ENCODE assay signal across 22 cellular contexts in the genomic region with DNA sequence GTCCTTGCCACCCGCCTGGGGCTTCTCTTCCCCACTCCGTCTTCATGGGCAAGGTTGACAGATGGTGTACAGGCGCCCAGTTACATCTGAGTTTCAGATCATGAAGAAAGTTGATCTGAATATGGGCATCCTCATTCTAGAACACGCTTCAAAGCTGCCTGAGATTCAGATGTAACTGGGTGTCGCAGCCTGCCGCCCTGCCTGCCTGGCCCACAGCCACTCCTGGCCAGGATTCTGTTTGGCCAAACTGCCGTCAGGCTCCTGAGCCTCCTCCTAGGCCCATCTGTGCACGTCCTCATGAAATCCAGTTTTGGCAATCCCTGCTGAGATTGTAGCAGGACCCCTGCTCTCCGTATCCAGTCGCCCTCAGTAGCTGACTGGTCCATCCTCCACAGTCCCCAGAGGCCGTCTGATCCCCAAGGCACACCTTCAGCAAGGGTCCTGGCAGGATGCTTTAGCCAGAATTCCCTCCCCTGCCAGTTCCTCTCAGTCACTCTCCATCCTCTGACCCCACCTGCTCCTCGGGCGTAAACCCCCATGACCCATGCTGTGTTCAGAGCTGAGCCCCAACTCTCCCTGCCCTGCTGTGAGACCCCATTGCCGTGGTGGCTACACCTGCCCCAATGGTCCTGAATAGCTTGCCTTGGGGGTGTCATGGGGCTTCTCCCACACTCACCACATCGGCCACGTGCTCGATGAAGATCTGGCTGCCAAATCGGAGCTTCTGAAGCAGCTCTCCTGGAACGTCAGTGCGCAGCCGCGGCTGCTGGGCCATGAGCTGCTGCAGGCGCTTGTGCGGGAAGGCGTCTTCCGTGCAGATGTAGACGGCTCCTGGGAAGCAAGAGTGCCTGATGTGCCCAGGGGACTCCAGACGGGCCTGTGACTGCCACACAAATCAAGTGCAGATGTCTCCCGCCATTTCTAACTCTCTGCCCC. TPM values are rescaled to one million over a fixed set of nuclear protein-coding genes. Genes with fewer than 3 reads are reported as not detected.
DNase-seq lines count a peak whose midpoint lies in the region; ATAC-seq and TF ChIP-seq lines count a peak whose summit lies in the region.
"Had no signal": no experiment of that assay in that cellular context is flagged by ENCODE, and none has a peak within 500 bp of the region (broad histone marks: within the 10 kb centered on the region; RNA-seq: fewer than 3 reads in every experiment).

No MANE protein-coding gene starts in this region.

- no peak overlapping the region for H3K4me3 Mint-ChIP-seq in activated CD4-positive, alpha-beta T cell treated with anti-CD3 and anti-CD28 coated beads for 36 hours
- H3K4me3 Mint-ChIP-seq in activated CD4-positive, alpha-beta T cell treated with anti-CD3 and anti-CD28 coated beads, Interleukin-2, amount 10 ng/mL, durations not matched to agents 24 days and 14 days: no peak overlapping the region
- H3K4me3 Mint-ChIP-seq in IgD-negative memory B cell (peak overlapping the region in 1 of 4 donors; percentile 75), neural crest cell (peak overlapping the region; percentile 70)
- H3K4me3 Mint-ChIP-seq: T-helper 1 cell treated with Interleukin-12 subunit alpha and Interleukin-12 subunit beta and Interleukin-4 antibody, amounts not matched to agents 30 μg/mL and 1 μg/mL, for 36 hours; type B pancreatic cell had no signal

- peak overlapping the region; percentile 24 for H3K27ac Mint-ChIP-seq in activated CD4-positive, alpha-beta T cell treated with anti-CD3 and anti-CD28 coated beads for 36 hours
- no peak overlapping the region for H3K27ac Mint-ChIP-seq in activated CD4-positive, alpha-beta T cell treated with anti-CD3 and anti-CD28 coated beads, Interleukin-2, amount 10 ng/mL, durations not matched to agents 24 days and 14 days
- H3K27ac Mint-ChIP-seq in IgD-negative memory B cell (peak overlapping the region; percentile 59 to 74 (median 71)), neural crest cell (ENCODE audit: unreplicated experiment) (peak overlapping the region; percentile 67)
- H3K27ac Mint-ChIP-seq: activated T-cell treated with anti-CD3 and anti-CD28 coated beads, Interleukin-2, amount 50 U/mL, for 72 hours had no signal

- CTCF ChIA-PET in activated CD4-positive, alpha-beta T cell treated with anti-CD3 and anti-CD28 coated beads for 36 hours (lab: Charles Lee): interaction anchor here (0.7 kb wide), 1 partner anchor 10 kb away, joined by 3 read pairs; no protein-coding TSS in a partner anchor

- POLR2A ChIA-PET in activated CD4-positive, alpha-beta T cell treated with anti-CD3 and anti-CD28 coated beads for 36 hours (lab: Charles Lee): no interaction called here

- intact Hi-C loops in activated CD4-positive, alpha-beta T cell treated with anti-CD3 and anti-CD28 coated beads for 36 hours (cut with DNase I, micrococcal nuclease): no loop called here
- intact Hi-C loops in activated CD4-positive, alpha-beta T cell treated with anti-CD3 and anti-CD28 coated beads, Interleukin-2, amount 10 ng/mL, durations not matched to agents 24 days and 14 days (cut with micrococcal nuclease): no loop called here

- H3K4me1 Mint-ChIP-seq in activated CD4-positive, alpha-beta T cell treated with anti-CD3 and anti-CD28 coated beads for 36 hours: no peaks in the 10 kb centered on the region
- peaks cover 3% of the 10 kb centered on the region for H3K4me1 Mint-ChIP-seq in activated CD4-positive, alpha-beta T cell treated with anti-CD3 and anti-CD28 coated beads, Interleukin-2, amount 10 ng/mL, durations not matched to agents 24 days and 14 days
- peaks cover 7 to 18% (median 13%) of the 10 kb centered on the region in 3 donors for H3K4me1 Mint-ChIP-seq in IgD-negative memory B cell
- peaks cover 27% of the 10 kb centered on the region for H3K4me1 Mint-ChIP-seq in neural crest cell

- no peaks in the 10 kb centered on the region for H3K9me3 Mint-ChIP-seq in activated CD4-positive, alpha-beta T cell treated with anti-CD3 and anti-CD28 coated beads for 36 hours (ENCODE audit: low read depth)
- no peaks in the 10 kb centered on the region for H3K9me3 Mint-ChIP-seq in activated CD4-positive, alpha-beta T cell treated with anti-CD3 and anti-CD28 coated beads, Interleukin-2, amount 10 ng/mL, durations not matched to agents 24 days and 14 days
- H3K9me3 Mint-ChIP-seq in IgD-negative memory B cell (no peaks in the 10 kb centered on the region), neural crest cell (no peaks in the 10 kb centered on the region)
- H3K9me3 Mint-ChIP-seq: activated T-cell treated with anti-CD3 and anti-CD28 coated beads, Interleukin-2, amount 50 U/mL, for 72 hours; naive thymus-derived CD8-positive, alpha-beta T cell; T-helper 1 cell treated with Interleukin-12 subunit alpha and Interleukin-12 subunit beta and Interleukin-4 antibody, amounts not matched to agents 30 μg/mL and 1 μg/mL, for 36 hours; type B pancreatic cell had no signal

- no peak for TF ChIP-seq CTCF in neural crest cell (conservative IDR thresholded peaks at IDR 0.05)

- H3K36me3 Mint-ChIP-seq in activated CD4-positive, alpha-beta T cell treated with anti-CD3 and anti-CD28 coated beads for 36 hours (ENCODE audit: low read depth): peaks cover 18% of the 10 kb centered on the region
- H3K36me3 Mint-ChIP-seq in activated CD4-positive, alpha-beta T cell treated with anti-CD3 and anti-CD28 coated beads, Interleukin-2, amount 10 ng/mL, durations not matched to agents 24 days and 14 days (ENCODE audit: low read depth): peaks cover 30% of the 10 kb centered on the region
- H3K36me3 Mint-ChIP-seq in IgD-negative memory B cell (peaks cover 2% of the 10 kb centered on the region), neural crest cell (ENCODE audit: low read depth) (peaks cover 9% of the 10 kb centered on the region)

- no peaks in the 10 kb centered on the region for H3K27me3 Mint-ChIP-seq in activated CD4-positive, alpha-beta T cell treated with anti-CD3 and anti-CD28 coated beads for 36 hours
- H3K27me3 Mint-ChIP-seq in activated CD4-positive, alpha-beta T cell treated with anti-CD3 and anti-CD28 coated beads, Interleukin-2, amount 10 ng/mL, durations not matched to agents 24 days and 14 days: no peaks in the 10 kb centered on the region
- no peaks in the 10 kb centered on the region for H3K27me3 Mint-ChIP-seq in IgD-negative memory B cell
- H3K27me3 Mint-ChIP-seq in neural crest cell (ENCODE audit: low read depth): peaks cover 5% of the 10 kb centered on the region
- H3K27me3 Mint-ChIP-seq: naive thymus-derived CD8-positive, alpha-beta T cell; type B pancreatic cell had no signal

- no peak for ATAC-seq in activated CD4-positive, alpha-beta T cell treated with anti-CD3 and anti-CD28 coated beads for 36 hours
- ATAC-seq in GM21528 (IDR thresholded peaks at IDR 0.05; ENCODE audit: low FRiP score, unreplicated experiment) (no peak), GM19452 (IDR thresholded peaks at IDR 0.05; ENCODE audit: unreplicated experiment) (no peak)
- ATAC-seq: A549; activated T-cell treated with anti-CD3 and anti-CD28 coated beads, Interleukin-2, amount 50 U/mL, for 72 hours; left lobe of liver; naive thymus-derived CD8-positive, alpha-beta T cell; sciatic nerve had no signal

- DNase-seq in activated CD4-positive, alpha-beta T cell treated with anti-CD3 and anti-CD28 coated beads for 36 hours: no peak
- DNase-seq in activated CD4-positive, alpha-beta T cell treated with anti-CD3 and anti-CD28 coated beads, Interleukin-2, amount 10 ng/mL, durations not matched to agents 24 days and 14 days: no peak
- DNase-seq in cerebellar cortex (ENCODE audit: low spot score) (peak; percentile 90), neural crest cell (ENCODE audit: low read depth, low spot score) (no peak), 8988T (no peak)
- DNase-seq: activated T-cell treated with anti-CD3 and anti-CD28 coated beads, Interleukin-2, amount 50 U/mL, for 72 hours; effector CD4-positive, alpha-beta T cell; GM23248; KG1; NCI-H1417; NCI-H524; Peyer's patch; stimulated activated CD4-positive, alpha-beta T cell treated with anti-CD3 and anti-CD28 coated beads, Interleukin-4, amount 100 ng/mL, for 1 hour had no signal

RNA-seq across cellular contexts. Expression of gene XRCC3, which starts 12.5 kb away (rescaled TPM):
- total RNA-seq in activated CD4-positive, alpha-beta T cell treated with anti-CD3 and anti-CD28 coated beads for 36 hours: 10 to 100 TPM; 43.7 to 46.9 TPM
- 70.3 and 75.8 TPM in 2 replicates for total RNA-seq in activated CD4-positive, alpha-beta T cell treated with anti-CD3 and anti-CD28 coated beads, Interleukin-2, amount 10 ng/mL, durations not matched to agents 24 days and 14 days
- 5.7 TPM for polyA plus RNA-seq in IgD-negative memory B cell
- total RNA-seq in neural crest cell: 50.8 and 53.6 TPM in 2 replicates

RNA-seq across cellular contexts. Expression of gene ZFYVE21, which starts 12.8 kb away (rescaled TPM):
- total RNA-seq in activated CD4-positive, alpha-beta T cell treated with anti-CD3 and anti-CD28 coated beads for 36 hours: 10 to 100 TPM; 10.1 to 12.7 TPM
- total RNA-seq in activated CD4-positive, alpha-beta T cell treated with anti-CD3 and anti-CD28 coated beads, Interleukin-2, amount 10 ng/mL, durations not matched to agents 24 days and 14 days: 21.4 and 23.9 TPM in 2 replicates
- 10.3 TPM for polyA plus RNA-seq in IgD-negative memory B cell
- 42.0 and 44.0 TPM in 2 replicates for total RNA-seq in neural crest cell
